ENCODE assay signal across 1 cellular context in the genomic region with DNA sequence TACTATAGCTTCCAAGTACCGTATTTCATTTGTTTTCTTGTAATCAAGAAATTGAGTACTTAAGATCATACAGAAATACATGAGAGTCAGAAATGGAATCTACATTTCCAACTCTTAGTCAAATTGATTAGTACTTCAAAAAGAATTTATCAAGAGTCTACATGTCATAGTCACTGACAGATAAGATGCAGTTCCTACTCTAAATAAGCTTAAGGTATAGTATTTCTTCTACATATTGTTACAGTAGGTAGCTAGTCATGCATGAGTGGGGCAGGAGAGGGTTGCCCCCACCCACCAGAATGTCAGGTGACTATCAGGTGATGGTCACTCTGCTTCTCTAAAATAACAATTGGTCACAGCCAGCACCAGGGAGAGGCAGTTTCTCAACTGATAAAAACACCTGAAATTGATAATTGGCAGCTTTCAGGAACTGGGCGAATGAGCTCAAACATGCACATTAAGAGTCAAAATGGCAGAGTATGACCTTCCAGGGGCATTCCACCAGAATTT.
TF ChIP-seq lines count a peak whose summit lies in the region.

No MANE protein-coding gene starts in this region.

TF ChIP-seq in liver, 16 proteins besides CTCF, POLR2A, EP300 and RAD21 (continued from another document):
- TF ChIP-seq, protein P1, sequence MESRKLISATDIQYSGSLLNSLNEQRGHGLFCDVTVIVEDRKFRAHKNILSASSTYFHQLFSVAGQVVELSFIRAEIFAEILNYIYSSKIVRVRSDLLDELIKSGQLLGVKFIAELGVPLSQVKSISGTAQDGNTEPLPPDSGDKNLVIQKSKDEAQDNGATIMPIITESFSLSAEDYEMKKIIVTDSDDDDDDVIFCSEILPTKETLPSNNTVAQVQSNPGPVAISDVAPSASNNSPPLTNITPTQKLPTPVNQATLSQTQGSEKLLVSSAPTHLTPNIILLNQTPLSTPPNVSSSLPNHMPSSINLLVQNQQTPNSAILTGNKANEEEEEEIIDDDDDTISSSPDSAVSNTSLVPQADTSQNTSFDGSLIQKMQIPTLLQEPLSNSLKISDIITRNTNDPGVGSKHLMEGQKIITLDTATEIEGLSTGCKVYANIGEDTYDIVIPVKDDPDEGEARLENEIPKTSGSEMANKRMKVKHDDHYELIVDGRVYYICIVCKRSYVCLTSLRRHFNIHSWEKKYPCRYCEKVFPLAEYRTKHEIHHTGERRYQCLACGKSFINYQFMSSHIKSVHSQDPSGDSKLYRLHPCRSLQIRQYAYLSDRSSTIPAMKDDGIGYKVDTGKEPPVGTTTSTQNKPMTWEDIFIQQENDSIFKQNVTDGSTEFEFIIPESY (IDR thresholded peaks at IDR 0.05): no peak
- TF ChIP-seq FOXA2 (IDR thresholded peaks at IDR 0.05) (no peak), JUND (IDR thresholded peaks at IDR 0.05) (no peak)
